Comparison of ENCODE assay signal across 13 cellular contexts in genomic region chr1:222657899-222658298, GRCh38.
"Had no signal": no experiment of that assay in that cellular context is flagged by ENCODE, and none has a peak within 500 bp of the region (broad histone marks: within the 10 kb centered on the region; RNA-seq: fewer than 3 reads in every experiment).

No MANE protein-coding gene starts in this region.

- ATAC-seq: gastrocnemius medialis; left ventricle myocardium superior; stimulated activated effector memory CD8-positive, alpha-beta T cell treated with anti-CD3 and anti-CD28 coated beads, Interleukin-12 subunit alpha, Interleukin-12 subunit beta, amount 100 ng/mL, for 72 hours had no signal

- H3K9me3 Mint-ChIP-seq: stimulated activated effector memory CD8-positive, alpha-beta T cell treated with anti-CD3 and anti-CD28 coated beads, Interleukin-12 subunit alpha, Interleukin-12 subunit beta, amount 100 ng/mL, for 72 hours; type B pancreatic cell had no signal

- H3K27ac ChIP-seq: epithelial cell of prostate, gastrocnemius medialis, neutrophil had no signal

- H3K4me1 ChIP-seq: gastrocnemius medialis had no signal

- H3K27me3 Mint-ChIP-seq: type B pancreatic cell had no signal

- H3K27me3 ChIP-seq: gastrocnemius medialis, neutrophil had no signal

- H3K9me3 ChIP-seq: gastrocnemius medialis, neutrophil, SK-N-SH had no signal

- H3K4me3 Mint-ChIP-seq: stimulated activated effector memory CD8-positive, alpha-beta T cell treated with anti-CD3 and anti-CD28 coated beads, Interleukin-12 subunit alpha, Interleukin-12 subunit beta, amount 100 ng/mL, for 72 hours; type B pancreatic cell had no signal

- H3K27ac Mint-ChIP-seq: stimulated activated effector memory CD8-positive, alpha-beta T cell treated with anti-CD3 and anti-CD28 coated beads, Interleukin-12 subunit alpha, Interleukin-12 subunit beta, amount 100 ng/mL, for 72 hours; type B pancreatic cell had no signal

- DNase-seq: activated CD4-positive, alpha-beta T cell treated with anti-CD3 and anti-CD28 coated beads for 48 hours; activated effector memory CD4-positive, alpha-beta T cell treated with Interleukin-2 at 50 U/mL for 16 hours; activated T-cell treated with anti-CD3 and anti-CD28 coated beads for 4 hours; effector CD4-positive, alpha-beta T cell; gastrocnemius medialis; left ventricle myocardium superior; posterior cingulate gyrus; SK-N-SH; small intestine had no signal

- H3K4me3 ChIP-seq: gastrocnemius medialis had no signal
